8 cellular contexts compared by ENCODE assay signal in the genomic region with DNA sequence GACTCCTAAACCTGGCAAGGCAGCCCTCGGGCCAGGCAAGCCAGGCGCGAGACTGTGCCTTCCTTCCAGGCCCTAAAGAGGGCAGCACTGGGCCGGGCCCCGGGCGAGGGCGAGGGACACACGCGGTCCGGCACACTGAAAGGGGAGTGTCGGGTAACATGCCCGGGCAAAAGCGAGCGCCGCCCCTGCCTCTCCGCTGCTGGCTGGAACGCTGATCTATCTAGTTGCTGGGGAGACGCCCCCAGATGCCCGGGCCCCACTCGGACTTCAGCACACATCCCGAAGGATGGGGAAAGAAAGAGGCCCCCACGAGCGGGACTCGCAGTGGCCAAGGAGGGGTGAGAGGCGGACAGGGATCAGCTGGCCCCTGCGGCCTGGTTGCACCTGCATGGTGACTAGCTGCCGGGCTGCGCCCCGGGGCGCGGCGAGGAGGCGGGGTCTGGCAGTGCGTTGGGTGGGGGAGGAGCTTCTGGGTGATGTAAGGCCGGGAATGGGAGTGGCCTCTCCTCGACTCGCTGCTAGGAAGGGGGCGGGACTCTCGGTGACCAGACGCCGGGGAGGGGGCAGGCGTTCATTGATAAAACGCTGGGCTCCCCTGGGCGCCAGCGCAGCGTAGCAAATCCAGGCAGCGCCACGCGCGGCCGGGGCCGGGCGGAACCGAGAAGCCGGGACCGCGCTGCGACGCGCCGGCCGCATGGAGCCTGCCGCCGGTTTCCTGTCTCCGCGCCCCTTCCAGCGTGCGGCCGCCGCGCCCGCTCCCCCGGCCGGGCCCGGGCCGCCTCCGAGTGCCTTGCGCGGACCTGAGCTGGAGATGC. TPM values are rescaled to one million over a fixed set of nuclear protein-coding genes. Genes with fewer than 3 reads are reported as not detected.
DNase-seq lines count a peak whose midpoint lies in the region; ATAC-seq and TF ChIP-seq lines count a peak whose summit lies in the region.

Gene PLK3 (plus strand): TSS at position 608 of the 815 bp plus-strand sequence. CDS start 87 bp downstream, at position 695.

- H3K36me3 ChIP-seq in heart right ventricle, result peaks cover 0 to 29% (median 21%) of the 10 kb centered on the region in 9 donors

- H3K27me3 ChIP-seq in heart right ventricle, result no peaks in the 10 kb centered on the region

- peak within 1 kb of the TSS; percentile 64 to 98 (median 92) for H3K4me3 ChIP-seq in heart right ventricle

- ATAC-seq in HG02884 (IDR thresholded peaks at IDR 0.05; ENCODE audit: unreplicated experiment), result peak; percentile 83
- ATAC-seq in heart right ventricle, result peak; percentile 95 to 98 (median 96)

- intact Hi-C loops in T-helper 1 cell treated with Interleukin-12 subunit alpha and Interleukin-12 subunit beta and Interleukin-4 antibody, amounts not matched to agents 30 ng/mL and 1 ng/mL, for 36 hours (cut with micrococcal nuclease), result loop anchor here (1.0 to 2.0 kb wide), 11 partner anchors 9 to 784 kb away; partner anchors contain the start of genes EIF2B3, KIF2C, NASP and RNU5D-1
- intact Hi-C loops in heart right ventricle (cut with DNase I), result loop anchor here in 5 of 10 donors (2.0 to 10.0 kb wide), 8 partner anchors 19 to 505 kb away; partner anchors contain the start of genes HECTD3 (in 3 of the 5) and UROD (in 3 of the 5)
- intact Hi-C loops in posterior vena cava (cut with DNase I), result no loop called here

- in situ Hi-C loops in GM13977 (cut with MboI; ENCODE audit: low pct_unique_long_range_greater_than_20kb, low sequenced_read_pairs, unreplicated experiment), result no loop called here

- H3K9me3 ChIP-seq in heart right ventricle, result no peaks in the 10 kb centered on the region

- WGBS in heart right ventricle, 2 donors, result 0% methylated on average over 68 to 79 of the region's 79 CpGs

- peaks cover 11 to 48% (median 41%) of the 10 kb centered on the region in 9 donors for H3K4me1 ChIP-seq in heart right ventricle

- H3K27ac ChIP-seq in heart right ventricle, result peak within 1 kb of the TSS; percentile 85 to 100 (median 96)

- peak; percentile 91 for TF ChIP-seq CTCF in GM13977 (IDR thresholded peaks at IDR 0.05; ENCODE audit: extremely low read depth, insufficient read depth, missing control alignments)
- TF ChIP-seq CTCF in heart right ventricle (IDR thresholded peaks at IDR 0.05), result peak; percentile 92 to 98 (median 96)

- DNase-seq in GM13977 (ENCODE audit: low spot score), result peak; percentile 100
- peak; percentile 89 for DNase-seq in NCI-H146 treated with DMSO at 0.1 percent for 48 hours (lab: John Stamatoyannopoulos, UW; ENCODE audit: unreplicated experiment)
- DNase-seq in amniotic epithelial cell (ENCODE audit: low read depth), result peak; percentile 96
- DNase-seq in heart right ventricle, result peak; percentile 96 to 99
- peak; percentile 99 for DNase-seq in posterior vena cava (ENCODE audit: low spot score)
- peak; percentile 99 for DNase-seq in ureter (ENCODE audit: low spot score)

RNA-seq across cellular contexts. Expression of gene PLK3, which starts in this region (rescaled TPM):
- 92.2 and 93.2 TPM in 2 replicates for total RNA-seq in T-helper 1 cell treated with Interleukin-12 subunit alpha and Interleukin-12 subunit beta and Interleukin-4 antibody, amounts not matched to agents 30 ng/mL and 1 ng/mL, for 36 hours
- total RNA-seq in heart right ventricle, result 10 to 100 TPM in 1 of 10 donors, 1 to 10 TPM in 9; 2.9 to 10.3 (median 6.8) TPM
- polyA plus RNA-seq in heart right ventricle, result 10 to 100 TPM in 1 of 2 donors, 1 to 10 TPM in 1; 8.7 to 12.7 TPM
- 10 to 100 TPM; 20.1 to 32.7 TPM for total RNA-seq in posterior vena cava
- total RNA-seq in ureter, result 14.4 TPM

Comparison
In these comparisons a context has a peak if more than half of its experiments do, and no peak if none do; other contexts are left out.
1. Peak in every context shown above with its lines: DNase-seq, ATAC-seq, H3K4me3 ChIP-seq and H3K27ac ChIP-seq.